ENCODE assay signal across 8 cellular contexts in genomic region chr3:8622873-8623725, GRCh38. TPM values are rescaled to one million over a fixed set of nuclear protein-coding genes. Genes with fewer than 3 reads are reported as not detected.
DNase-seq lines count a peak whose midpoint lies in the region; ATAC-seq, FAIRE-seq and TF ChIP-seq lines count a peak whose summit lies in the region.

No MANE protein-coding gene starts in this region.

- no peaks in the 10 kb centered on the region for H4K20me1 ChIP-seq in endothelial cell of umbilical vein (replicated peaks; ENCODE audit: control insufficient read depth, extremely low read depth, insufficient read depth, low read length)

- TF ChIP-seq POLR2A in GM12892 (IDR thresholded peaks at IDR 0.05; ENCODE audit: low read depth, low read length) = no peak
- no peak for TF ChIP-seq POLR2A in endothelial cell of umbilical vein (IDR thresholded peaks at IDR 0.05; ENCODE audit: low read depth, low read length)
- TF ChIP-seq POLR2A in stomach (IDR thresholded peaks at IDR 0.05) = no peak

- no peak overlapping the region for H3K27ac ChIP-seq in endothelial cell of umbilical vein (ENCODE audit: insufficient read depth, low read depth, low read length)
- H3K27ac ChIP-seq in stomach = no peak overlapping the region

- no peaks in the 10 kb centered on the region for H3K36me3 Mint-ChIP-seq in activated B cell treated with CpG ODN at 0.5 μM for 24 hours (ENCODE audit: low read depth)
- H3K36me3 Mint-ChIP-seq in mesothelial cell of epicardium = peaks cover 2% of the 10 kb centered on the region

- DNase-seq in AG09309 (ENCODE audit: low read depth) (no peak), GM12892 (ENCODE audit: insufficient read length) (peak; percentile 80), NCI-H1048 (lab: John Stamatoyannopoulos, UW) (peak; percentile 50), activated B cell treated with CpG ODN at 0.5 μM for 24 hours (peak; percentile 29), endothelial cell of umbilical vein (ENCODE audit: low read depth, low spot score) (peak; percentile 63), mesothelial cell of epicardium (ENCODE audit: low spot score in 2 of 2, unreplicated experiment in 2 of 2) (peak; percentile 60 to 81), stomach (peak; percentile 73)

- peak overlapping the region; percentile 69 for H2AFZ ChIP-seq in endothelial cell of umbilical vein (ENCODE audit: low read depth, low read length)

- H3K4me2 ChIP-seq in endothelial cell of umbilical vein (ENCODE audit: insufficient read depth, low read length) = no peak overlapping the region

- H3K9me3 Mint-ChIP-seq in activated B cell treated with CpG ODN at 0.5 μM for 24 hours = no peaks in the 10 kb centered on the region
- H3K9me3 Mint-ChIP-seq in mesothelial cell of epicardium = peaks cover 13% of the 10 kb centered on the region

- BruUV-seq in endothelial cell of umbilical vein (replicated peaks; lab: Mats Ljungman, UMichigan) = no TSS peak

- H3K9me3 ChIP-seq in endothelial cell of umbilical vein (replicated peaks; ENCODE audit: control insufficient read depth, insufficient read depth, low read length) (no peaks in the 10 kb centered on the region), stomach (peaks cover 0 to 10% (median 4%) of the 10 kb centered on the region in 4 donors)

- peak; percentile 92 for FAIRE-seq in GM12892 (lab: Jason Lieb, UNC)
- peak; percentile 55 for FAIRE-seq in endothelial cell of umbilical vein (lab: Jason Lieb, UNC)

- H3K9ac ChIP-seq in endothelial cell of umbilical vein (replicated peaks; ENCODE audit: extremely low read depth, insufficient read depth, low read length) = no peak overlapping the region

- no peaks in the 10 kb centered on the region for H3K27me3 ChIP-seq in endothelial cell of umbilical vein (ENCODE audit: control insufficient read depth in 2 of 2, insufficient read depth in 2 of 2, low read length in 2 of 2)
- no peaks in the 10 kb centered on the region for H3K27me3 ChIP-seq in stomach

- H3K36me3 ChIP-seq in endothelial cell of umbilical vein (ENCODE audit: control insufficient read depth in 2 of 2, extremely low read depth in 1 of 2, insufficient read depth in 2 of 2, low read length in 2 of 2) = no peaks in the 10 kb centered on the region
- no peaks in the 10 kb centered on the region for H3K36me3 ChIP-seq in stomach

- dilution Hi-C loops in endothelial cell of umbilical vein (cut with MboI; ENCODE audit: extremely low pct_ligation_motif_present, low sequenced_read_pairs) = no loop called here

- intact Hi-C loops in activated B cell treated with CpG ODN at 0.5 μM for 24 hours (cut with micrococcal nuclease) (loop anchor here (1.0 to 10.0 kb wide), 2 partner anchors 181 to 298 kb away; no protein-coding TSS in a partner anchor), endothelial cell of umbilical vein (cut with micrococcal nuclease) (loop anchor here (1.0 to 5.0 kb wide), 7 partner anchors 16 to 386 kb away; partner anchors contain the start of gene LMCD1), stomach (cut with DNase I; ENCODE audit: low total_unique reads) (loop anchor here (5.0 kb wide), 1 partner anchor 181 kb away; no protein-coding TSS in a partner anchor)

- ATAC-seq in HG02759 (IDR thresholded peaks at IDR 0.05; ENCODE audit: unreplicated experiment) = peak; percentile 93
- peak; percentile 65 for ATAC-seq in activated B cell treated with CpG ODN at 0.5 μM for 24 hours (ENCODE audit: low read depth)

- peak; percentile 98 for TF ChIP-seq CTCF in AG09309 (IDR thresholded peaks at IDR 0.05; ENCODE audit: control insufficient read depth, insufficient read depth, low read depth, low read length, missing control alignments)
- TF ChIP-seq CTCF in activated B cell treated with CpG ODN at 0.5 μM for 24 hours (IDR thresholded peaks at IDR 0.05) = no peak
- TF ChIP-seq CTCF in endothelial cell of umbilical vein (IDR thresholded peaks at IDR 0.05; ENCODE audit: extremely low read depth in 1 of 2, insufficient read depth in 1 of 2, low read depth in 1 of 2, low read length in 2 of 2) = peak; percentile 75 to 96
- peak; percentile 85 for TF ChIP-seq CTCF in mesothelial cell of epicardium (IDR thresholded peaks at IDR 0.05; ENCODE audit: unreplicated experiment)
- TF ChIP-seq CTCF in stomach (IDR thresholded peaks at IDR 0.05) = peak in 5 of 7 experiments; percentile 70 to 91 (median 83)

- H3K79me2 ChIP-seq in endothelial cell of umbilical vein (ENCODE audit: control insufficient read depth, insufficient read depth, low read length) = no peaks in the 10 kb centered on the region

- CTCF ChIA-PET in activated B cell treated with CpG ODN at 0.5 μM for 24 hours (lab: Charles Lee) = interaction anchor here (1.0 to 2.3 kb wide), 3 partner anchors 173 to 181 kb away, joined by 3 to 9 read pairs (median 3); no protein-coding TSS in a partner anchor
- CTCF ChIA-PET in endothelial cell of umbilical vein (lab: Charles Lee) = interaction anchor here (0.9 to 5.4 kb wide), 10 partner anchors 16 to 298 kb away, joined by 3 to 74 read pairs (median 6); partner anchors contain the start of gene LMCD1

- H3K4me1 Mint-ChIP-seq in activated B cell treated with CpG ODN at 0.5 μM for 24 hours = peaks cover 6% of the 10 kb centered on the region
- H3K4me1 Mint-ChIP-seq in mesothelial cell of epicardium = peaks cover 11% of the 10 kb centered on the region

- H3K4me3 Mint-ChIP-seq in activated B cell treated with CpG ODN at 0.5 μM for 24 hours (no peak overlapping the region), mesothelial cell of epicardium (peak overlapping the region; percentile 8)

- H3K4me3 ChIP-seq in AG09309 (ENCODE audit: control insufficient read depth, low read depth, low read length) (no peak overlapping the region), endothelial cell of umbilical vein (replicated peaks in 1 of 3; ENCODE audit: insufficient read depth in 1 of 3, low read depth in 1 of 3, low read length in 3 of 3) (no peak overlapping the region), stomach (no peak overlapping the region)

- H3K4me1 ChIP-seq in endothelial cell of umbilical vein (ENCODE audit: control insufficient read depth, extremely low read depth, insufficient read depth, low read length) (peaks cover 4% of the 10 kb centered on the region), stomach (peaks cover 0 to 17% (median 12%) of the 10 kb centered on the region in 4 donors)

- H3K27ac Mint-ChIP-seq in activated B cell treated with CpG ODN at 0.5 μM for 24 hours (no peak overlapping the region), mesothelial cell of epicardium (peak overlapping the region; percentile 69)

- POLR2A ChIA-PET in activated B cell treated with CpG ODN at 0.5 μM for 24 hours (lab: Charles Lee) = no interaction called here
- POLR2A ChIA-PET in endothelial cell of umbilical vein (lab: Charles Lee) = no interaction called here

- H3K27me3 Mint-ChIP-seq in activated B cell treated with CpG ODN at 0.5 μM for 24 hours = peaks cover 3% of the 10 kb centered on the region
- no peaks in the 10 kb centered on the region for H3K27me3 Mint-ChIP-seq in mesothelial cell of epicardium (ENCODE audit: low read depth)

- 45 to 55% (median 49%) methylated on average over 20 to 25 of the region's 25 CpGs for whole genome bisulfite sequencing in stomach, 5 donors

- H3K9me1 ChIP-seq in endothelial cell of umbilical vein (replicated peaks; ENCODE audit: control insufficient read depth, extremely low read depth, insufficient read depth, low read length) = no peaks in the 10 kb centered on the region

- no peak for TF ChIP-seq EP300 in stomach (IDR thresholded peaks at IDR 0.05)

TF ChIP-seq in endothelial cell of umbilical vein, 7 proteins besides CTCF, POLR2A, EP300 and RAD21:
- TF ChIP-seq JUN (IDR thresholded peaks at IDR 0.05; ENCODE audit: borderline replicate concordance, insufficient read depth, insufficient read length, low read depth) (no peak), GATA2 (IDR thresholded peaks at IDR 0.05; ENCODE audit: insufficient read depth, insufficient read length, low read depth, low read length) (no peak), MAX (IDR thresholded peaks at IDR 0.05; ENCODE audit: insufficient read depth, insufficient read length) (no peak), POLR2AphosphoS5 (IDR thresholded peaks at IDR 0.05; ENCODE audit: insufficient read depth, low read depth, low read length) (no peak), MYC (IDR thresholded peaks at IDR 0.05; ENCODE audit: low read depth, low read length) (no peak), EZH2 (IDR thresholded peaks at IDR 0.05; ENCODE audit: borderline replicate concordance, low read depth, low read length, severe bottlenecking) (no peak), FOS (IDR thresholded peaks at IDR 0.05; ENCODE audit: borderline replicate concordance, insufficient read depth, low read length) (no peak)

RNA-seq across cellular contexts. Expression of gene SSUH2, which starts 21.5 kb away (rescaled TPM):
- polyA plus RNA-seq in GM12892 (2012; ENCODE audit: missing spikeins) = 0.81 TPM
- 0.39 TPM in 1 of 2 replicates, not detected in the other for total RNA-seq in activated B cell treated with CpG ODN at 0.5 μM for 24 hours
- total RNA-seq in endothelial cell of umbilical vein = 0.44 TPM in 1 of 2 replicates, not detected in the other
- polyA plus RNA-seq in endothelial cell of umbilical vein = not detected in 2 replicates
- not detected in 2 replicates for polyA plus RNA-seq in endothelial cell of umbilical vein (2011; cell fraction: cytosol; rRNA removed)
- 0.07 TPM in 1 of 2 replicates, not detected in the other for polyA plus RNA-seq in endothelial cell of umbilical vein (2011; cell fraction: nucleus; rRNA removed)
- polyA plus RNA-seq in endothelial cell of umbilical vein (2012) = not detected in 2 replicates
- not detected in 2 replicates for polyA minus RNA-seq in endothelial cell of umbilical vein
- polyA minus RNA-seq in endothelial cell of umbilical vein (2011; cell fraction: cytosol; rRNA and poly(A)+ RNA removed) = 0.92 TPM
- polyA minus RNA-seq in endothelial cell of umbilical vein (2011; cell fraction: nucleus; rRNA and poly(A)+ RNA removed) = 0.38 TPM in 1 of 2 replicates, not detected in the other
- 1.3 to 1.4 TPM (median 1.3 TPM) in 3 replicates for total RNA-seq in mesothelial cell of epicardium
- total RNA-seq in stomach = 1 to 10 TPM in 2 of 5 donors, under 1 TPM in 1, not detected in 2; 0.43 to 1.8 (median 1.4) TPM
- polyA plus RNA-seq in stomach = 1 to 10 TPM in 1 of 3 donors, under 1 TPM in 2; 0.35 to 6.3 (median 0.56) TPM
